27 cellular contexts compared by ENCODE assay signal in the genomic region with DNA sequence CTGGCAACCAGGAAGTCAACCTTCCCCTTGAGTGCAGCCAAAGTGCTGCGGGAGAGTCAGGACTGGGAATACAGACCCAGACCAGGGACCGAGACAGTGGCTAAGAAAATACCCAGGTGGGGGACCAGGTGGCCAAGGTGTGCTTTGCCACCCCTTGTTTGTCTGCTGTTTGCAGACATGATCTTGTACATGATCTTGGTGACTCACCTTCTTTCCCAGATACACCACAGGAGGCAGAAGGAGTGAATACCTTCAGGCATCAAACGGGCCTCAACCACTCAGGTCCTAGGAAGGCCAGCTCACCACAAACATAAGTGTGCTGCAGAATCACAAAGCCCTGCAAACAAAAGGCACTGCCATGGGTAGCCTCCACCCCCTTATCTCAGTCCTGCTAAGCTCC.
"Had no signal": no experiment of that assay in that cellular context is flagged by ENCODE, and none has a peak within 500 bp of the region (broad histone marks: within the 10 kb centered on the region; RNA-seq: fewer than 3 reads in every experiment).

No MANE protein-coding gene starts in this region.

- H3K4me3 Mint-ChIP-seq: activated CD4-positive, alpha-beta memory T cell treated with anti-CD3 and anti-CD28 coated beads, Interleukin-2, amount 10 ng/mL, durations not matched to agents 7 days and 5 days; activated CD8-positive, alpha-beta memory T cell treated with anti-CD3 and anti-CD28 coated beads, Interleukin-2, amount 10 ng/mL, durations not matched to agents 7 days and 5 days; activated naive CD8-positive, alpha-beta T cell treated with anti-CD3 and anti-CD28 coated beads for 36 hours had no signal

- FAIRE-seq: K562 had no signal

- H3K4me3 ChIP-seq: K562 had no signal

- DNase-seq: activated CD4-positive, alpha-beta memory T cell treated with anti-CD3 and anti-CD28 coated beads, Interleukin-2, amount 10 ng/mL, durations not matched to agents 7 days and 5 days; activated CD4-positive, alpha-beta T cell treated with anti-CD3 and anti-CD28 coated beads for 1 hour; activated CD4-positive, alpha-beta T cell treated with anti-CD3 and anti-CD28 coated beads for 48 hours; activated CD4-positive, CD25-positive, alpha-beta regulatory T cell; activated CD8-positive, alpha-beta memory T cell treated with anti-CD3 and anti-CD28 coated beads for 24 hours; activated CD8-positive, alpha-beta memory T cell treated with anti-CD3 and anti-CD28 coated beads, Interleukin-2, amount 10 ng/mL, durations not matched to agents 7 days and 5 days; activated CD8-positive, alpha-beta memory T cell treated with anti-CD3 and anti-CD28 coated beads, Interleukin-2, amount 50 U/mL, for 48 hours; activated effector memory CD4-positive, alpha-beta T cell treated with Interleukin-2 at 50 U/mL for 16 hours; activated naive CD4-positive, alpha-beta T cell; activated naive CD4-positive, alpha-beta T cell treated with anti-CD3 and anti-CD28 coated beads, Interleukin-2, amount 50 U/mL, for 16 hours; activated naive CD8-positive, alpha-beta T cell treated with anti-CD3 and anti-CD28 coated beads for 36 hours; activated T-cell treated with anti-CD3 and anti-CD28 coated beads, Interleukin-2, amount 50 U/mL, for 48 hours; amniotic stem cell; aorta; caudate nucleus; MM.1S; MV-4-11; NCI-H1092; NCI-H1436 treated with DMSO at 0.1 percent for 48 hours; NCI-H1694 treated with DMSO at 0.1 percent for 48 hours; NCI-H2029; NCI-H345; NCI-H524 treated with DMSO at 0.1 percent for 48 hours; Right ventricle myocardium superior; T1000; WERI-Rb-1 had no signal

- H3K27me3 Mint-ChIP-seq: activated CD4-positive, alpha-beta memory T cell treated with anti-CD3 and anti-CD28 coated beads, Interleukin-2, amount 10 ng/mL, durations not matched to agents 7 days and 5 days; activated CD8-positive, alpha-beta memory T cell treated with anti-CD3 and anti-CD28 coated beads, Interleukin-2, amount 10 ng/mL, durations not matched to agents 7 days and 5 days had no signal

- H3K36me3 Mint-ChIP-seq: activated CD8-positive, alpha-beta memory T cell treated with anti-CD3 and anti-CD28 coated beads, Interleukin-2, amount 10 ng/mL, durations not matched to agents 7 days and 5 days; activated naive CD8-positive, alpha-beta T cell treated with anti-CD3 and anti-CD28 coated beads for 36 hours had no signal

- H3K27ac Mint-ChIP-seq: activated CD4-positive, alpha-beta memory T cell treated with anti-CD3 and anti-CD28 coated beads, Interleukin-2, amount 10 ng/mL, durations not matched to agents 7 days and 5 days; activated CD8-positive, alpha-beta memory T cell treated with anti-CD3 and anti-CD28 coated beads, Interleukin-2, amount 10 ng/mL, durations not matched to agents 7 days and 5 days; activated naive CD8-positive, alpha-beta T cell treated with anti-CD3 and anti-CD28 coated beads for 36 hours had no signal

- H3K36me3 ChIP-seq: WERI-Rb-1 had no signal

- ATAC-seq: activated CD8-positive, alpha-beta memory T cell treated with anti-CD3 and anti-CD28 coated beads, Interleukin-2, amount 10 ng/mL, durations not matched to agents 7 days and 5 days; K562 had no signal

- H3K9me3 Mint-ChIP-seq: activated CD4-positive, alpha-beta memory T cell treated with anti-CD3 and anti-CD28 coated beads, Interleukin-2, amount 10 ng/mL, durations not matched to agents 7 days and 5 days; activated naive CD8-positive, alpha-beta T cell treated with anti-CD3 and anti-CD28 coated beads for 36 hours had no signal

- H3K4me1 Mint-ChIP-seq: activated CD4-positive, alpha-beta memory T cell treated with anti-CD3 and anti-CD28 coated beads, Interleukin-2, amount 10 ng/mL, durations not matched to agents 7 days and 5 days; activated CD8-positive, alpha-beta memory T cell treated with anti-CD3 and anti-CD28 coated beads, Interleukin-2, amount 10 ng/mL, durations not matched to agents 7 days and 5 days; activated naive CD8-positive, alpha-beta T cell treated with anti-CD3 and anti-CD28 coated beads for 36 hours had no signal

- H3K27ac ChIP-seq: WERI-Rb-1 had no signal
